In the genomic region with DNA sequence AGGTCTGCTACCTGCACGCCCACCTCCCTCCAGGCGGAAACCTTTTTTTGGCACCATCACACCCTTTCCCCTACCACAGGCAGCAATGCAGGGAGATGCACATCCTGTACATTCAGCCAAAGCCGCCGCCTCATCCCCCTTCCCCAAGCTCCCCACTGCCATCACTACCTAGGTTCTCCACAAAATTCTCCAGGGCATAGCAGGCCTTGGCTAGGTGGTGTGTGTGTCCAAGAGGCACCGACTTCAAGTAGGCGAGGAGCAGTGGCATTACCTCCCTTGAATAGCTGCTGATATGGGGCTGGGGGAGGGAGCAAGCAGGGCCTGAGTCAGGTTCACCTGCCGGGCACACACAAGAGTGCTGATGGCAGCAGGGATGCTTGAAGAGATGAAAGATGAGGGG, we compare ENCODE assay signal across 2 cellular contexts.
TF ChIP-seq lines count a peak whose summit lies in the region.

No MANE protein-coding gene starts in this region.

TF ChIP-seq in GM12891, 5 proteins besides CTCF, POLR2A, EP300 and RAD21:
- TF ChIP-seq SPI1 (IDR thresholded peaks at IDR 0.05; ENCODE audit: low read depth, low read length) (no peak), POLR2AphosphoS5 (IDR thresholded peaks at IDR 0.05; ENCODE audit: low read depth, low read length) (peak; percentile 28; the same call in 1 of the 2 replicates)

TF ChIP-seq in HepG2, 621 proteins besides CTCF, POLR2A, EP300 and RAD21:
- TF ChIP-seq NPAS2 (CRISPR knock-in tag; IDR thresholded peaks at IDR 0.05; ENCODE audit: borderline replicate concordance) (0 out of 2 replicates have a peak, but pooled peaks have one; percentile 19), ZNF883 (CRISPR knock-in tag; IDR thresholded peaks at IDR 0.05; ENCODE audit: not compliant biosample characterization) (peak; percentile 60), REL (CRISPR knock-in tag; conservative IDR thresholded peaks at IDR 0.05) (no peak), KDM2A (CRISPR knock-in tag; IDR thresholded peaks at IDR 0.05; ENCODE audit: borderline replicate concordance, low read depth) (no peak), HES4 (CRISPR knock-in tag; IDR thresholded peaks at IDR 0.05; ENCODE audit: borderline replicate concordance) (0 out of 2 replicates have a peak, but pooled peaks have one; percentile 32), RBM22 (optimal IDR thresholded peaks at IDR 0.05; ENCODE audit: low read length) (peak; percentile 49), CC2D1A (CRISPR knock-in tag; IDR thresholded peaks at IDR 0.05) (no peak), SNAPC4 (CRISPR knock-in tag; IDR thresholded peaks at IDR 0.05) (no peak), ZNF407 (CRISPR knock-in tag; IDR thresholded peaks at IDR 0.05; ENCODE audit: not compliant biosample characterization) (peak; percentile 62), ZNF598 (CRISPR knock-in tag; IDR thresholded peaks at IDR 0.05; ENCODE audit: borderline replicate concordance) (0 out of 2 replicates have a peak, but pooled peaks have one; percentile 61), ZNF672 (CRISPR knock-in tag; IDR thresholded peaks at IDR 0.05) (no peak), HIC2 (CRISPR knock-in tag; IDR thresholded peaks at IDR 0.05; ENCODE audit: low read depth) (no peak), GATAD1 (CRISPR knock-in tag; IDR thresholded peaks at IDR 0.05) (no peak), MYC (CRISPR knock-in tag; IDR thresholded peaks at IDR 0.05; ENCODE audit: borderline replicate concordance) (peak; percentile 27; the same call in 1 of the 2 replicates), PHF20 (CRISPR knock-in tag; IDR thresholded peaks at IDR 0.05) (no peak), ZNF280B (CRISPR knock-in tag; IDR thresholded peaks at IDR 0.05; ENCODE audit: borderline replicate concordance) (0 out of 2 replicates have a peak, but pooled peaks have one; percentile 38), PRMT3 (CRISPR knock-in tag; IDR thresholded peaks at IDR 0.05; ENCODE audit: borderline replicate concordance, low read depth) (no peak), KLF6 (CRISPR knock-in tag; IDR thresholded peaks at IDR 0.05) (no peak)
- TF ChIP-seq, protein P1, sequence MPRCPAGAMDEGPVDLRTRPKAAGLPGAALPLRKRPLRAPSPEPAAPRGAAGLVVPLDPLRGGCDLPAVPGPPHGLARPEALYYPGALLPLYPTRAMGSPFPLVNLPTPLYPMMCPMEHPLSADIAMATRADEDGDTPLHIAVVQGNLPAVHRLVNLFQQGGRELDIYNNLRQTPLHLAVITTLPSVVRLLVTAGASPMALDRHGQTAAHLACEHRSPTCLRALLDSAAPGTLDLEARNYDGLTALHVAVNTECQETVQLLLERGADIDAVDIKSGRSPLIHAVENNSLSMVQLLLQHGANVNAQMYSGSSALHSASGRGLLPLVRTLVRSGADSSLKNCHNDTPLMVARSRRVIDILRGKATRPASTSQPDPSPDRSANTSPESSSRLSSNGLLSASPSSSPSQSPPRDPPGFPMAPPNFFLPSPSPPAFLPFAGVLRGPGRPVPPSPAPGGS (CRISPR knock-in tag; IDR thresholded peaks at IDR 0.05) = peak; percentile 44; the same call in 1 of the 2 replicates
- TF ChIP-seq, protein P2, sequence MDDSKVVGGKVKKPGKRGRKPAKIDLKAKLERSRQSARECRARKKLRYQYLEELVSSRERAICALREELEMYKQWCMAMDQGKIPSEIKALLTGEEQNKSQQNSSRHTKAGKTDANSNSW (CRISPR knock-in tag; IDR thresholded peaks at IDR 0.05; ENCODE audit: borderline replicate concordance) = peak; percentile 49; the same call in 1 of the 2 replicates
